Comparison of ENCODE assay signal across 11 cellular contexts in genomic region chr16:70697601-70698170, GRCh38. TPM values are rescaled to one million over a fixed set of nuclear protein-coding genes. Genes with fewer than 3 reads are reported as not detected.
DNase-seq lines count a peak whose midpoint lies in the region; ATAC-seq and TF ChIP-seq lines count a peak whose summit lies in the region.
"Had no signal": no experiment of that assay in that cellular context is flagged by ENCODE, and none has a peak within 500 bp of the region (broad histone marks: within the 10 kb centered on the region; RNA-seq: fewer than 3 reads in every experiment).

No MANE protein-coding gene starts in this region.

- TF ChIP-seq CTCF in chondrocyte (IDR thresholded peaks at IDR 0.05), result peak; percentile 70

- peaks cover 94% of the 10 kb centered on the region for H3K4me1 Mint-ChIP-seq in chondrocyte (ENCODE audit: low read depth)
- H3K4me1 Mint-ChIP-seq in naive thymus-derived CD8-positive, alpha-beta T cell, result peaks cover 26 to 58% (median 44%) of the 10 kb centered on the region in 4 donors

- peaks cover 4% of the 10 kb centered on the region for H3K36me3 Mint-ChIP-seq in chondrocyte (ENCODE audit: low read depth)
- H3K36me3 Mint-ChIP-seq in naive thymus-derived CD8-positive, alpha-beta T cell, result peaks cover 0 to 7% (median 1%) of the 10 kb centered on the region in 3 donors

- no peak for ATAC-seq in naive thymus-derived CD8-positive, alpha-beta T cell
- ATAC-seq in HG02678 (IDR thresholded peaks at IDR 0.05; ENCODE audit: unreplicated experiment) (no peak), GM18511 (IDR thresholded peaks at IDR 0.05; ENCODE audit: unreplicated experiment) (no peak)

- H3K27me3 Mint-ChIP-seq in chondrocyte (ENCODE audit: low read depth), result no peaks in the 10 kb centered on the region
- no peaks in the 10 kb centered on the region for H3K27me3 Mint-ChIP-seq in naive thymus-derived CD8-positive, alpha-beta T cell

- H3K9me3 Mint-ChIP-seq in chondrocyte (ENCODE audit: low read depth), result no peaks in the 10 kb centered on the region
- no peaks in the 10 kb centered on the region for H3K9me3 Mint-ChIP-seq in naive thymus-derived CD8-positive, alpha-beta T cell

- H3K27ac Mint-ChIP-seq in chondrocyte (ENCODE audit: unreplicated experiment), result peak overlapping the region; percentile 100
- H3K27ac Mint-ChIP-seq in naive thymus-derived CD8-positive, alpha-beta T cell, result peak overlapping the region in 9 of 10 donors; percentile 66 to 96 (median 93)

- peak; percentile 80 for DNase-seq in A172 (ENCODE audit: low spot score)
- DNase-seq in H4 (ENCODE audit: low spot score), result peak; percentile 31
- DNase-seq in chondrocyte (ENCODE audit: low spot score), result no peak
- DNase-seq in naive thymus-derived CD8-positive, alpha-beta T cell, result no peak
- no peak for DNase-seq in NCI-H2196 (lab: John Stamatoyannopoulos, UW; ENCODE audit: unreplicated experiment)
- no peak for DNase-seq in SW 1271 (lab: John Stamatoyannopoulos, UW)
- DNase-seq: COR-L47, NCI-H526 treated with DMSO at 0.1 percent for 48 hours had no signal

- no peak overlapping the region for H3K4me3 Mint-ChIP-seq in chondrocyte (ENCODE audit: unreplicated experiment)
- peak overlapping the region in 2 of 10 donors; percentile 31 to 71 for H3K4me3 Mint-ChIP-seq in naive thymus-derived CD8-positive, alpha-beta T cell

- POLR2A ChIA-PET in naive thymus-derived CD8-positive, alpha-beta T cell (lab: Charles Lee), result interaction anchor here (1.1 to 5.3 kb wide), 2 partner anchors 39 to 53 kb away, joined by 3 to 60 read pairs; no protein-coding TSS in a partner anchor

RNA-seq across cellular contexts. Expression of gene MTSS2, which starts 11.8 kb away (rescaled TPM):
- 74.1 and 96.8 TPM in 2 replicates for total RNA-seq in A172 (2014; rRNA removed; shearing (Covaris generic))
- 8.6 and 13.9 TPM in 2 replicates for total RNA-seq in H4 (2014; rRNA removed; shearing (Covaris generic))
- 243 to 296 TPM (median 282 TPM) in 3 replicates for total RNA-seq in chondrocyte
- 10 to 100 TPM; 23.3 to 26.8 TPM for total RNA-seq in naive thymus-derived CD8-positive, alpha-beta T cell
- under 1 TPM in 1 of 3 donors, not detected in 2; 0.28 TPM for polyA plus RNA-seq in naive thymus-derived CD8-positive, alpha-beta T cell

RNA-seq across cellular contexts. Expression of gene IL34, which starts 51.3 kb away (rescaled TPM):
- 7.8 and 10.5 TPM in 2 replicates for total RNA-seq in A172 (2014; rRNA removed; shearing (Covaris generic))
- total RNA-seq in H4 (2014; rRNA removed; shearing (Covaris generic)), result not detected in 2 replicates
- 13.0 to 25.0 TPM (median 20.8 TPM) in 3 replicates for total RNA-seq in chondrocyte
- under 1 TPM in 1 of 2 experiments, not detected in 1; 0.36 TPM for total RNA-seq in naive thymus-derived CD8-positive, alpha-beta T cell
- polyA plus RNA-seq in naive thymus-derived CD8-positive, alpha-beta T cell, result not detected
- total RNA-seq: T-helper 1 cell treated with Interleukin-12 subunit alpha and Interleukin-12 subunit beta and Interleukin-4 antibody, amounts not matched to agents 30 ng/mL and 1 ng/mL, for 36 hours had no signal

Comparison
In these comparisons a context has a peak if more than half of its experiments do, and no peak if none do; other contexts are left out.
1. DNase-seq: peak in A172 (single experiment) and H4 (single experiment); none in chondrocyte (single experiment), naive thymus-derived CD8-positive, alpha-beta T cell (0 of 10), NCI-H2196 (single experiment) and SW 1271 (0 of 2).